In genomic region chr7:47786557-47787248, GRCh38 we compare ENCODE assay signal across 9 cellular contexts.
DNase-seq lines count a peak whose midpoint lies in the region; ATAC-seq and TF ChIP-seq lines count a peak whose summit lies in the region.
"Had no signal": no experiment of that assay in that cellular context is flagged by ENCODE, and none has a peak within 500 bp of the region (broad histone marks: within the 10 kb centered on the region; RNA-seq: fewer than 3 reads in every experiment).

No MANE protein-coding gene starts in this region.

- H3K4me1 ChIP-seq in fibroblast of lung (ENCODE audit: control insufficient read depth, extremely low read depth, insufficient read depth, low read length) (peaks cover 31% of the 10 kb centered on the region), neuronal stem cell (ENCODE audit: control insufficient read depth in 2 of 2, insufficient read depth in 1 of 2, low read depth in 1 of 2, low read length in 2 of 2) (peaks cover 8 to 13% of the 10 kb centered on the region in 2 donors)

- no peak overlapping the region for H2BK5ac ChIP-seq in neuronal stem cell (ENCODE audit: low read length)

- H3K36me3 ChIP-seq in fibroblast of lung (ENCODE audit: control insufficient read depth, insufficient read depth, low read length) (no peaks in the 10 kb centered on the region), neuronal stem cell (replicated peaks in 1 of 2; ENCODE audit: control insufficient read depth in 2 of 2, insufficient read depth in 2 of 2, low read length in 2 of 2) (no peaks in the 10 kb centered on the region)

- peak overlapping the region; percentile 7 for H3K18ac ChIP-seq in neuronal stem cell (ENCODE audit: low read length)

- H2AFZ ChIP-seq in fibroblast of lung (ENCODE audit: low read length) (no peak overlapping the region), neuronal stem cell (ENCODE audit: low read length) (peak overlapping the region; percentile 89)

- no peaks in the 10 kb centered on the region for H3K9me3 ChIP-seq in fibroblast of lung (ENCODE audit: control insufficient read depth, insufficient read depth, low read depth, low read length)
- no peaks in the 10 kb centered on the region for H3K9me3 ChIP-seq in neuronal stem cell (replicated peaks in 1 of 2; ENCODE audit: control insufficient read depth in 2 of 2, insufficient read depth in 1 of 2, low read depth in 1 of 2, low read length in 2 of 2)

- no peak for ATAC-seq in activated CD8-positive, alpha-beta memory T cell treated with anti-CD3 and anti-CD28 coated beads, Interleukin-2, amount 10 ng/mL, durations not matched to agents 7 days and 5 days
- ATAC-seq in GM19328 (IDR thresholded peaks at IDR 0.05; ENCODE audit: unreplicated experiment), result no peak

- H3K4me2 ChIP-seq in fibroblast of lung (ENCODE audit: extremely low read depth, insufficient read depth, low read length), result peak overlapping the region; percentile 13
- H3K4me2 ChIP-seq in neuronal stem cell (ENCODE audit: insufficient read depth, low read length, poor library complexity, severe bottlenecking), result no peak overlapping the region

- H3K27me3 ChIP-seq in fibroblast of lung (ENCODE audit: control insufficient read depth, insufficient read depth, low read length), result no peaks in the 10 kb centered on the region
- H3K27me3 ChIP-seq in neuronal stem cell (ENCODE audit: control insufficient read depth in 3 of 3, insufficient read depth in 3 of 3, low read depth in 1 of 3, low read length in 3 of 3), result no peaks in the 10 kb centered on the region

- no peaks in the 10 kb centered on the region for H3K79me1 ChIP-seq in neuronal stem cell (ENCODE audit: low read depth, low read length)

- DNase-seq in AG20443 (ENCODE audit: low spot score) (peak; percentile 89), fibroblast of lung (ENCODE audit: low read depth in 2 of 2) (peak; percentile 97 to 100), neuronal stem cell (ENCODE audit: low spot score) (peak; percentile 35), SK-N-DZ (ENCODE audit: low spot score) (no peak), NCI-H510A (lab: John Stamatoyannopoulos, UW) (no peak)
- no peak for DNase-seq in activated CD8-positive, alpha-beta memory T cell treated with anti-CD3 and anti-CD28 coated beads, Interleukin-2, amount 10 ng/mL, durations not matched to agents 7 days and 5 days
- DNase-seq: NCI-H2107 had no signal

- no peak for TF ChIP-seq CTCF in fibroblast of lung (conservative IDR thresholded peaks at IDR 0.05 in 1 of 2, IDR thresholded peaks at IDR 0.05 in 1 of 2; ENCODE audit: low read depth in 1 of 2, low read length in 2 of 2)

- H3K27ac ChIP-seq in fibroblast of lung (ENCODE audit: insufficient read depth, low read length) (peak overlapping the region; percentile 79), neuronal stem cell (replicated peaks; ENCODE audit: low read length) (peak overlapping the region; percentile 55)

- H3K79me2 ChIP-seq in fibroblast of lung (ENCODE audit: control insufficient read depth, insufficient read depth, low read length), result no peaks in the 10 kb centered on the region

- no peak overlapping the region for H2BK12ac ChIP-seq in neuronal stem cell (ENCODE audit: low read length)

- no peak overlapping the region for H2AK5ac ChIP-seq in neuronal stem cell (ENCODE audit: low read depth, low read length)

- no peaks in the 10 kb centered on the region for H3K4me1 Mint-ChIP-seq in activated CD8-positive, alpha-beta memory T cell treated with anti-CD3 and anti-CD28 coated beads, Interleukin-2, amount 10 ng/mL, durations not matched to agents 7 days and 5 days

- no peak overlapping the region for H3K23ac ChIP-seq in neuronal stem cell (ENCODE audit: low read depth, low read length, poor library complexity)

- no peak overlapping the region for H3K4me3 ChIP-seq in fibroblast of lung (replicated peaks in 1 of 4; ENCODE audit: control extremely low read depth in 1 of 4, insufficient read depth in 1 of 4, low read depth in 3 of 4, low read length in 4 of 4)
- H3K4me3 ChIP-seq in neuronal stem cell (ENCODE audit: low read length in 2 of 2), result no peak overlapping the region

- peaks cover 3% of the 10 kb centered on the region for H3K27me3 Mint-ChIP-seq in activated CD8-positive, alpha-beta memory T cell treated with anti-CD3 and anti-CD28 coated beads, Interleukin-2, amount 10 ng/mL, durations not matched to agents 7 days and 5 days

- H3K9ac ChIP-seq in fibroblast of lung (ENCODE audit: insufficient read depth, low read length) (no peak overlapping the region), neuronal stem cell (ENCODE audit: low read depth, low read length, poor library complexity) (no peak overlapping the region)

- no peaks in the 10 kb centered on the region for H3K36me3 Mint-ChIP-seq in activated CD8-positive, alpha-beta memory T cell treated with anti-CD3 and anti-CD28 coated beads, Interleukin-2, amount 10 ng/mL, durations not matched to agents 7 days and 5 days

- no peak overlapping the region for H3K4me3 Mint-ChIP-seq in activated CD8-positive, alpha-beta memory T cell treated with anti-CD3 and anti-CD28 coated beads, Interleukin-2, amount 10 ng/mL, durations not matched to agents 7 days and 5 days

- H3K4ac ChIP-seq in neuronal stem cell (ENCODE audit: low read length), result no peak overlapping the region

- no peak overlapping the region for H3K27ac Mint-ChIP-seq in activated CD8-positive, alpha-beta memory T cell treated with anti-CD3 and anti-CD28 coated beads, Interleukin-2, amount 10 ng/mL, durations not matched to agents 7 days and 5 days

- H2BK120ac ChIP-seq in neuronal stem cell (ENCODE audit: low read depth, low read length), result no peak overlapping the region

- WGBS in neuronal stem cell (ENCODE audit: extremely low coverage in 2 of 2, insufficient read length in 2 of 2, insufficient replicate concordance in 1 of 2), 2 donors, result no CpG with 5 or more reads among the region's 11 CpGs

- no peaks in the 10 kb centered on the region for H3K9me3 Mint-ChIP-seq in activated CD8-positive, alpha-beta memory T cell treated with anti-CD3 and anti-CD28 coated beads, Interleukin-2, amount 10 ng/mL, durations not matched to agents 7 days and 5 days (ENCODE audit: low read depth)

- no peak overlapping the region for H4K8ac ChIP-seq in neuronal stem cell (ENCODE audit: low read depth, low read length)

- no peak overlapping the region for H3K14ac ChIP-seq in neuronal stem cell (ENCODE audit: low read length)

- no peaks in the 10 kb centered on the region for H4K20me1 ChIP-seq in fibroblast of lung (ENCODE audit: control insufficient read depth, extremely low read depth, insufficient read depth, low read length)

- CTCF ChIA-PET in activated CD8-positive, alpha-beta memory T cell treated with anti-CD3 and anti-CD28 coated beads, Interleukin-2, amount 10 ng/mL, durations not matched to agents 7 days and 5 days (lab: Charles Lee), result interaction anchor here (0.8 kb wide), 1 partner anchor 520 kb away, joined by 3 read pairs; no protein-coding TSS in a partner anchor

- H4K91ac ChIP-seq in neuronal stem cell (ENCODE audit: low read depth, low read length, poor library complexity), result no peak overlapping the region

- no peak overlapping the region for H2BK15ac ChIP-seq in neuronal stem cell (ENCODE audit: low read length)

TF ChIP-seq in PFSK-1, 5 proteins besides CTCF, POLR2A, EP300 and RAD21:
- TF ChIP-seq FOXP2 (optimal IDR thresholded peaks at IDR 0.05; ENCODE audit: borderline replicate concordance, extremely low read depth, extremely low read length, insufficient read depth), result peak; percentile 23
- no peak for TF ChIP-seq SIN3A (IDR thresholded peaks at IDR 0.05; ENCODE audit: borderline replicate concordance, insufficient read depth, low read length)

Comparison
In these comparisons a context has a peak if more than half of its experiments do, and no peak if none do; other contexts are left out.
1. DNase-seq: peak in AG20443 (single experiment), fibroblast of lung (2 of 2) and neuronal stem cell (single experiment); none in SK-N-DZ (single experiment), NCI-H510A (single experiment) and activated CD8-positive, alpha-beta memory T cell treated with anti-CD3 and anti-CD28 coated beads, Interleukin-2, amount 10 ng/mL, durations not matched to agents 7 days and 5 days (single experiment).